In genomic region chr4:113784497-113785254, GRCh38 we compare ENCODE assay signal across 1 cellular context.
TF ChIP-seq lines count a peak whose summit lies in the region.

No MANE protein-coding gene starts in this region.

TF ChIP-seq in HepG2, 621 proteins besides CTCF, POLR2A, EP300 and RAD21 (continued from another document and continues in another):
- no peak for TF ChIP-seq SRSF1 (optimal IDR thresholded peaks at IDR 0.05; ENCODE audit: low read depth, low read length)
- TF ChIP-seq ZC3H13 (CRISPR knock-in tag; IDR thresholded peaks at IDR 0.05): no peak
- peak; percentile 92 for TF ChIP-seq ETV5 (CRISPR knock-in tag; IDR thresholded peaks at IDR 0.05; ENCODE audit: borderline replicate concordance)
- no peak for TF ChIP-seq SUZ12 (IDR thresholded peaks at IDR 0.05; ENCODE audit: low read depth, low read length)
- no peak for TF ChIP-seq RAD51 (IDR thresholded peaks at IDR 0.05; ENCODE audit: borderline replicate concordance)
- peak; percentile 39; the same call in 1 of the 2 replicates for TF ChIP-seq MIER3 (CRISPR knock-in tag; IDR thresholded peaks at IDR 0.05; ENCODE audit: borderline replicate concordance)
- TF ChIP-seq ZNF672 (CRISPR knock-in tag; IDR thresholded peaks at IDR 0.05): no peak
- no peak for TF ChIP-seq HDAC1 (CRISPR knock-in tag; IDR thresholded peaks at IDR 0.05)
- peak; percentile 87 for TF ChIP-seq FOSL1 (CRISPR knock-in tag; IDR thresholded peaks at IDR 0.05; ENCODE audit: borderline replicate concordance)
- TF ChIP-seq AHDC1 (CRISPR knock-in tag; IDR thresholded peaks at IDR 0.05; ENCODE audit: borderline replicate concordance): peak; percentile 91; the same call in 1 of the 2 replicates
- TF ChIP-seq MIER2 (CRISPR knock-in tag; IDR thresholded peaks at IDR 0.05): peak; percentile 53; the same call in 1 of the 2 replicates
- 0 out of 2 replicates have a peak, but pooled peaks have one; percentile 60 for TF ChIP-seq ZNF792 (CRISPR knock-in tag; IDR thresholded peaks at IDR 0.05)
- no peak for TF ChIP-seq ZNF546 (CRISPR knock-in tag; conservative IDR thresholded peaks at IDR 0.05)
- no peak for TF ChIP-seq ZNF136 (CRISPR knock-in tag; IDR thresholded peaks at IDR 0.05; ENCODE audit: low read depth)
- no peak for TF ChIP-seq MTF1 (CRISPR knock-in tag; IDR thresholded peaks at IDR 0.05)
- TF ChIP-seq PITX1 (CRISPR knock-in tag; IDR thresholded peaks at IDR 0.05): no peak
- no peak for TF ChIP-seq ZNF274 (CRISPR knock-in tag; IDR thresholded peaks at IDR 0.05)
- TF ChIP-seq PBX2 (CRISPR knock-in tag; IDR thresholded peaks at IDR 0.05): no peak
- no peak for TF ChIP-seq ZSCAN22 (CRISPR knock-in tag; IDR thresholded peaks at IDR 0.05)
- no peak for TF ChIP-seq PRPF4 (IDR thresholded peaks at IDR 0.05; ENCODE audit: low read depth, low read length, poor library complexity, severe bottlenecking)
- no peak for TF ChIP-seq ZNF562 (CRISPR knock-in tag; IDR thresholded peaks at IDR 0.05; ENCODE audit: borderline replicate concordance)
- peak; percentile 40; the same call in 1 of the 2 replicates for TF ChIP-seq ZNF331 (CRISPR knock-in tag; IDR thresholded peaks at IDR 0.05)
- TF ChIP-seq ZBTB37 (CRISPR knock-in tag; IDR thresholded peaks at IDR 0.05): no peak
- 0 out of 4 replicates have a peak, but pooled peaks of 1 of the 2 experiments have one; percentile 24 for TF ChIP-seq ATF4 (CRISPR knock-in tag; IDR thresholded peaks at IDR 0.05)
- TF ChIP-seq MED13 (CRISPR knock-in tag; IDR thresholded peaks at IDR 0.05): no peak
- no peak for TF ChIP-seq MBD4 (IDR thresholded peaks at IDR 0.05; ENCODE audit: borderline replicate concordance, low read length)
- no peak for TF ChIP-seq ZNF709 (CRISPR knock-in tag; IDR thresholded peaks at IDR 0.05)
- no peak for TF ChIP-seq ZNF720 (CRISPR knock-in tag; IDR thresholded peaks at IDR 0.05)
- TF ChIP-seq ZGPAT (CRISPR knock-in tag; IDR thresholded peaks at IDR 0.05): peak; percentile 49; the same call in 1 of the 2 replicates
- no peak for TF ChIP-seq U2AF1 (optimal IDR thresholded peaks at IDR 0.05; ENCODE audit: low read depth, low read length)
- no peak for TF ChIP-seq TRIM22 (IDR thresholded peaks at IDR 0.05)
- no peak for TF ChIP-seq ZNF296 (CRISPR knock-in tag; conservative IDR thresholded peaks at IDR 0.05)
- TF ChIP-seq ZMYM4 (CRISPR knock-in tag; IDR thresholded peaks at IDR 0.05): no peak; the same call in 1 of the 2 replicates
- no peak for TF ChIP-seq ZNF451 (CRISPR knock-in tag; IDR thresholded peaks at IDR 0.05)
- peak; percentile 72 for TF ChIP-seq HDAC2 (CRISPR knock-in tag; IDR thresholded peaks at IDR 0.05)
- no peak for TF ChIP-seq AGO1 (IDR thresholded peaks at IDR 0.05; ENCODE audit: low read depth, low read length, poor library complexity, severe bottlenecking)
- no peak for TF ChIP-seq PRDM4 (CRISPR knock-in tag; IDR thresholded peaks at IDR 0.05; ENCODE audit: borderline replicate concordance)
- no peak for TF ChIP-seq ZNF749 (CRISPR knock-in tag; IDR thresholded peaks at IDR 0.05; ENCODE audit: borderline replicate concordance)
- no peak for TF ChIP-seq NR0B2 (CRISPR knock-in tag; IDR thresholded peaks at IDR 0.05)
- no peak for TF ChIP-seq POLR2AphosphoS5 (IDR thresholded peaks at IDR 0.05; ENCODE audit: low read depth, low read length)
- no peak for TF ChIP-seq SPEN (CRISPR knock-in tag; IDR thresholded peaks at IDR 0.05; ENCODE audit: low read depth)
- TF ChIP-seq TEF (CRISPR knock-in tag; IDR thresholded peaks at IDR 0.05): no peak
- no peak for TF ChIP-seq ZNF781 (CRISPR knock-in tag; IDR thresholded peaks at IDR 0.05; ENCODE audit: borderline replicate concordance, not compliant biosample characterization)
- peak; percentile 46; the same call in 1 of the 2 replicates for TF ChIP-seq ZNF644 (CRISPR knock-in tag; IDR thresholded peaks at IDR 0.05; ENCODE audit: low read depth)
- no peak for TF ChIP-seq BATF2 (CRISPR knock-in tag; IDR thresholded peaks at IDR 0.05)
- no peak for TF ChIP-seq HMGXB4 (CRISPR knock-in tag; IDR thresholded peaks at IDR 0.05; ENCODE audit: borderline replicate concordance in 1 of 2, low read depth in 1 of 2)
- no peak for TF ChIP-seq REPIN1 (CRISPR knock-in tag; IDR thresholded peaks at IDR 0.05; ENCODE audit: borderline replicate concordance, low read depth)
- TF ChIP-seq SYNCRIP (IDR thresholded peaks at IDR 0.05; ENCODE audit: insufficient read depth, low read depth, low read length): no peak
